In the genomic region with DNA sequence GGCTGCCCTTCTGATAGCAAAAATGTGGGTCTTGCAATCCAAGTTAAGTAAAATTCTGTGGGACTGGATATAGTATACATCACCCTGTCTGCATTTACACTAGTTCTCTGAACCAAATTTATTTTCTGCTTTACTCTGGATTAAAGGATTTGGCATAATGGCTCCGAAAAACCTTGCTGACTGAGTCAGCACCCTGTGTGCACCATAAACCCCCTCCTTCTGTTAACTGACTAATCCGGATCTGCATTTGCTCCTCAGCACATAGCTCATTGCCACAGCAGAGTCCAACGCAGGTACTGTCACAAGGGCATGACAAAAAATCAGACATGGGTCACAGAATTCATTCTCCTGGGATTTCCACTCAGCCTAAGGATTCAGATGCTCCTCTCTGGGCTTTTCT, we compare ENCODE assay signal across 21 cellular contexts. TPM values are rescaled to one million over a fixed set of nuclear protein-coding genes. Genes with fewer than 3 reads are reported as not detected.
A peak's percentile ranks its signal among the peaks of the same experiment; 100 is the strongest.
DNase-seq lines count a peak whose midpoint lies in the region; ATAC-seq and TF ChIP-seq lines count a peak whose summit lies in the region.
"Had no signal": no experiment of that assay in that cellular context is flagged by ENCODE, and none has a peak within 500 bp of the region (broad histone marks: within the 10 kb centered on the region; RNA-seq: fewer than 3 reads in every experiment).

No MANE protein-coding gene starts in this region.

- no peak overlapping the region for H2AFZ ChIP-seq in hepatocyte

- H3K27ac Mint-ChIP-seq in T-cell: no peak overlapping the region
- H3K27ac Mint-ChIP-seq: H9, IgD-negative memory B cell had no signal

- peak overlapping the region; percentile 63 for H3K27ac ChIP-seq in hepatocyte
- H3K27ac ChIP-seq: BLaER1 had no signal

- peaks cover 5 to 27% of the 10 kb centered on the region in 2 donors for H3K27me3 Mint-ChIP-seq in T-cell

- no peaks in the 10 kb centered on the region for H3K36me3 Mint-ChIP-seq in T-cell
- H3K36me3 Mint-ChIP-seq: CD8-positive, alpha-beta memory T cell; IgD-negative memory B cell had no signal

- H3K4me1 Mint-ChIP-seq in T-cell: no peaks in the 10 kb centered on the region
- H3K4me1 Mint-ChIP-seq: CD8-positive, alpha-beta memory T cell; H9; IgD-negative memory B cell had no signal

- DNase-seq in NCI-H524 (lab: John Stamatoyannopoulos, UW) (peak; percentile 6 to 36), NCI-H524 treated with DMSO at 0.1 percent for 48 hours (lab: John Stamatoyannopoulos, UW) (no peak), NCI-H82 treated with DMSO at 0.1 percent for 48 hours (lab: John Stamatoyannopoulos, UW; ENCODE audit: unreplicated experiment) (peak; percentile 87), hepatocyte (ENCODE audit: low spot score) (peak; percentile 43), T-cell (no peak), mesenteric fat pad (ENCODE audit: low spot score) (no peak), HuH-7 (ENCODE audit: low spot score) (no peak)
- DNase-seq: 8988T; CD8-positive, alpha-beta memory T cell; DND-41; GF-D8; H9; Kasumi-1; NCI-H187; SHP77 treated with DMSO at 0.1 percent for 48 hours; T-helper 2 cell had no signal

- no peaks in the 10 kb centered on the region for H4K20me1 ChIP-seq in hepatocyte (ENCODE audit: insufficient read depth, poor library complexity, severe bottlenecking)
- H4K20me1 ChIP-seq: BLaER1 had no signal

- POLR2A ChIA-PET in T-cell (lab: Charles Lee): no interaction called here

- no peaks in the 10 kb centered on the region for H3K9me2 ChIP-seq in hepatocyte (replicated peaks; ENCODE audit: insufficient read depth)

- H3K9me3 Mint-ChIP-seq in T-cell: no peaks in the 10 kb centered on the region
- H3K9me3 Mint-ChIP-seq: CD8-positive, alpha-beta memory T cell; H9; IgD-negative memory B cell had no signal

- H3K4me3 ChIP-seq in hepatocyte: no peak overlapping the region
- H3K4me3 ChIP-seq: BLaER1 had no signal

- H3K36me3 ChIP-seq in hepatocyte (replicated peaks; ENCODE audit: insufficient read depth, low read depth): no peaks in the 10 kb centered on the region
- H3K36me3 ChIP-seq: BLaER1 had no signal

- peak overlapping the region; percentile 55 for H3K4me2 ChIP-seq in hepatocyte
- H3K4me2 ChIP-seq: BLaER1 had no signal

- CTCF ChIA-PET in T-cell (lab: Charles Lee): no interaction called here

- 30% methylated on average over 3 of the region's 3 CpGs for WGBS in hepatocyte (ENCODE audit: low lambda C conversion rate, missing lambda C conversion rate)

- H3K4me1 ChIP-seq in hepatocyte (ENCODE audit: insufficient read depth): peaks cover 13% of the 10 kb centered on the region
- H3K4me1 ChIP-seq: BLaER1 had no signal

- H3K9me3 ChIP-seq in hepatocyte (ENCODE audit: low read depth): no peaks in the 10 kb centered on the region
- H3K9me3 ChIP-seq: BLaER1 had no signal

- no peaks in the 10 kb centered on the region for H3K27me3 ChIP-seq in hepatocyte
- H3K27me3 ChIP-seq: BLaER1 had no signal

- no peaks in the 10 kb centered on the region for H3K79me2 ChIP-seq in hepatocyte

- ATAC-seq in T-cell (replicated peaks in 1 of 4) (no peak), GM19324 (IDR thresholded peaks at IDR 0.05; ENCODE audit: low FRiP score, unreplicated experiment) (no peak)

- H3K4me3 Mint-ChIP-seq in T-cell: no peak overlapping the region
- H3K4me3 Mint-ChIP-seq: CD8-positive, alpha-beta memory T cell; H9; IgD-negative memory B cell had no signal

- no peak for TF ChIP-seq CTCF in hepatocyte (IDR thresholded peaks at IDR 0.05; ENCODE audit: poor library complexity)

RNA-seq across cellular contexts. Expression of gene OR2A5, which starts 1.3 kb away (rescaled TPM):
- 0.44 and 0.77 TPM in 2 replicates for total RNA-seq in hepatocyte
- 0.09 and 0.10 TPM in 2 replicates for polyA plus RNA-seq in hepatocyte
- total RNA-seq in T-cell: not detected
- not detected for total RNA-seq in mesenteric fat pad
- total RNA-seq: CD8-positive, alpha-beta memory T cell; H9; HT-29; NCI-H460 had no signal
- polyA plus RNA-seq: CD8-positive, alpha-beta memory T cell; IgD-negative memory B cell had no signal

RNA-seq across cellular contexts. Expression of gene OR2A25, which starts 19.5 kb away (rescaled TPM):
- 0.40 TPM in 1 of 2 replicates, not detected in the other for total RNA-seq in hepatocyte
- polyA plus RNA-seq in hepatocyte: not detected in 2 replicates
- not detected for total RNA-seq in T-cell
- not detected for total RNA-seq in mesenteric fat pad
- total RNA-seq: CD8-positive, alpha-beta memory T cell; HT-29; NCI-H460 had no signal
- polyA plus RNA-seq: CD8-positive, alpha-beta memory T cell; IgD-negative memory B cell had no signal

RNA-seq across cellular contexts. Expression of gene OR2A12, which starts 36.0 kb away (rescaled TPM):
- total RNA-seq in hepatocyte: 0.24 and 1.0 TPM in 2 replicates
- polyA plus RNA-seq in hepatocyte: 0.11 and 0.42 TPM in 2 replicates
- not detected for total RNA-seq in T-cell
- not detected for total RNA-seq in mesenteric fat pad
- total RNA-seq: CD8-positive, alpha-beta memory T cell; H9; HT-29; NCI-H460 had no signal
- polyA plus RNA-seq: CD8-positive, alpha-beta memory T cell; IgD-negative memory B cell had no signal

RNA-seq across cellular contexts. Expression of gene OR6B1, which starts 50.0 kb away (rescaled TPM):
- total RNA-seq in hepatocyte (not detected in 2 replicates), T-cell (not detected), mesenteric fat pad (not detected)
- 0.28 TPM in 1 of 2 replicates, not detected in the other for polyA plus RNA-seq in hepatocyte
- total RNA-seq: CD8-positive, alpha-beta memory T cell; H9; HT-29; NCI-H460 had no signal
- polyA plus RNA-seq: CD8-positive, alpha-beta memory T cell; IgD-negative memory B cell had no signal

RNA-seq across cellular contexts. Expression of gene OR2A2, which starts 59.3 kb away (rescaled TPM):
- total RNA-seq in hepatocyte (not detected in 2 replicates), T-cell (not detected), mesenteric fat pad (not detected)
- polyA plus RNA-seq in hepatocyte: not detected in 2 replicates
- total RNA-seq: CD8-positive, alpha-beta memory T cell; H9; HT-29; NCI-H460 had no signal
- polyA plus RNA-seq: CD8-positive, alpha-beta memory T cell; IgD-negative memory B cell had no signal

Comparison
In these comparisons a context has a peak if more than half of its experiments do, and no peak if none do; other contexts are left out.
1. DNase-seq: peak in NCI-H524 (2 of 2), NCI-H82 treated with DMSO at 0.1 percent for 48 hours (single experiment) and hepatocyte (single experiment); none in NCI-H524 treated with DMSO at 0.1 percent for 48 hours (single experiment), T-cell (0 of 34), mesenteric fat pad (single experiment) and HuH-7 (single experiment).